ENCODE assay signal across 19 cellular contexts in genomic region chr18:13229021-13229671, GRCh38.
"Had no signal": no experiment of that assay in that cellular context is flagged by ENCODE, and none has a peak within 500 bp of the region (broad histone marks: within the 10 kb centered on the region; RNA-seq: fewer than 3 reads in every experiment).

No MANE protein-coding gene starts in this region.

- H3K4me1 ChIP-seq: prostate gland, right lobe of liver had no signal

- DNase-seq: effector memory CD8-positive, alpha-beta T cell; gastrocnemius medialis; left ventricle myocardium superior; mesendoderm; naive B cell; occipital lobe; right lobe of liver; stimulated activated CD4-positive, alpha-beta T cell treated with anti-CD3 and anti-CD28 coated beads, Interleukin-4, amount 100 ng/mL, for 1 hour; stimulated activated CD8-positive, alpha-beta memory T cell treated with anti-CD3 and anti-CD28 coated beads, Interleukin-4, amount 100 ng/mL, for 48 hours; stimulated activated naive CD8-positive, alpha-beta T cell treated with anti-CD3 and anti-CD28 coated beads, Interleukin-15, Interleukin-2, amounts not matched to agents 100 U/mL and 50 U/mL, for 24 hours; thyroid gland had no signal

- ATAC-seq: effector memory CD8-positive, alpha-beta T cell; gastrocnemius medialis; left ventricle myocardium superior; right lobe of liver; stimulated activated effector memory CD8-positive, alpha-beta T cell treated with anti-CD3 and anti-CD28 coated beads, Interleukin-12 subunit alpha, Interleukin-12 subunit beta, amount 100 ng/mL, for 72 hours; stimulated activated naive CD8-positive, alpha-beta T cell treated with anti-CD3 and anti-CD28 coated beads, Interleukin-15, Interleukin-2, amounts not matched to agents 100 U/mL and 50 U/mL, for 24 hours had no signal

- H3K4me3 ChIP-seq: esophagus muscularis mucosa, gastrocnemius medialis, lung, prostate gland, right lobe of liver, suprapubic skin, thyroid gland had no signal

- H3K27ac ChIP-seq: epithelial cell of prostate, esophagus muscularis mucosa, gastrocnemius medialis, parathyroid adenoma, prostate gland, right lobe of liver, suprapubic skin, thyroid gland had no signal

- H3K9ac ChIP-seq: parathyroid adenoma had no signal

- H3K9me3 ChIP-seq: esophagus muscularis mucosa, gastrocnemius medialis, prostate gland, right lobe of liver, suprapubic skin, thyroid gland had no signal

- H3K36me3 ChIP-seq: gastrocnemius medialis, prostate gland, right lobe of liver, suprapubic skin, thyroid gland had no signal

- H3K27me3 ChIP-seq: esophagus muscularis mucosa, gastrocnemius medialis, right lobe of liver, suprapubic skin, thyroid gland had no signal

- FAIRE-seq: keratinocyte had no signal
